In genomic region chr17:57603978-57604377, GRCh38 we compare ENCODE assay signal across 1 cellular context.
TF ChIP-seq lines count a peak whose summit lies in the region.

No MANE protein-coding gene starts in this region.

TF ChIP-seq in HepG2, 621 proteins besides CTCF, POLR2A, EP300 and RAD21 (continued from another document):
- TF ChIP-seq RFX3 (CRISPR knock-in tag; IDR thresholded peaks at IDR 0.05) (no peak), MED1 (CRISPR knock-in tag; IDR thresholded peaks at IDR 0.05) (no peak), BATF2 (CRISPR knock-in tag; IDR thresholded peaks at IDR 0.05) (no peak), IKZF1 (IDR thresholded peaks at IDR 0.05) (no peak), TP53 (CRISPR knock-in tag; conservative IDR thresholded peaks at IDR 0.05) (no peak)
- TF ChIP-seq, protein P1, sequence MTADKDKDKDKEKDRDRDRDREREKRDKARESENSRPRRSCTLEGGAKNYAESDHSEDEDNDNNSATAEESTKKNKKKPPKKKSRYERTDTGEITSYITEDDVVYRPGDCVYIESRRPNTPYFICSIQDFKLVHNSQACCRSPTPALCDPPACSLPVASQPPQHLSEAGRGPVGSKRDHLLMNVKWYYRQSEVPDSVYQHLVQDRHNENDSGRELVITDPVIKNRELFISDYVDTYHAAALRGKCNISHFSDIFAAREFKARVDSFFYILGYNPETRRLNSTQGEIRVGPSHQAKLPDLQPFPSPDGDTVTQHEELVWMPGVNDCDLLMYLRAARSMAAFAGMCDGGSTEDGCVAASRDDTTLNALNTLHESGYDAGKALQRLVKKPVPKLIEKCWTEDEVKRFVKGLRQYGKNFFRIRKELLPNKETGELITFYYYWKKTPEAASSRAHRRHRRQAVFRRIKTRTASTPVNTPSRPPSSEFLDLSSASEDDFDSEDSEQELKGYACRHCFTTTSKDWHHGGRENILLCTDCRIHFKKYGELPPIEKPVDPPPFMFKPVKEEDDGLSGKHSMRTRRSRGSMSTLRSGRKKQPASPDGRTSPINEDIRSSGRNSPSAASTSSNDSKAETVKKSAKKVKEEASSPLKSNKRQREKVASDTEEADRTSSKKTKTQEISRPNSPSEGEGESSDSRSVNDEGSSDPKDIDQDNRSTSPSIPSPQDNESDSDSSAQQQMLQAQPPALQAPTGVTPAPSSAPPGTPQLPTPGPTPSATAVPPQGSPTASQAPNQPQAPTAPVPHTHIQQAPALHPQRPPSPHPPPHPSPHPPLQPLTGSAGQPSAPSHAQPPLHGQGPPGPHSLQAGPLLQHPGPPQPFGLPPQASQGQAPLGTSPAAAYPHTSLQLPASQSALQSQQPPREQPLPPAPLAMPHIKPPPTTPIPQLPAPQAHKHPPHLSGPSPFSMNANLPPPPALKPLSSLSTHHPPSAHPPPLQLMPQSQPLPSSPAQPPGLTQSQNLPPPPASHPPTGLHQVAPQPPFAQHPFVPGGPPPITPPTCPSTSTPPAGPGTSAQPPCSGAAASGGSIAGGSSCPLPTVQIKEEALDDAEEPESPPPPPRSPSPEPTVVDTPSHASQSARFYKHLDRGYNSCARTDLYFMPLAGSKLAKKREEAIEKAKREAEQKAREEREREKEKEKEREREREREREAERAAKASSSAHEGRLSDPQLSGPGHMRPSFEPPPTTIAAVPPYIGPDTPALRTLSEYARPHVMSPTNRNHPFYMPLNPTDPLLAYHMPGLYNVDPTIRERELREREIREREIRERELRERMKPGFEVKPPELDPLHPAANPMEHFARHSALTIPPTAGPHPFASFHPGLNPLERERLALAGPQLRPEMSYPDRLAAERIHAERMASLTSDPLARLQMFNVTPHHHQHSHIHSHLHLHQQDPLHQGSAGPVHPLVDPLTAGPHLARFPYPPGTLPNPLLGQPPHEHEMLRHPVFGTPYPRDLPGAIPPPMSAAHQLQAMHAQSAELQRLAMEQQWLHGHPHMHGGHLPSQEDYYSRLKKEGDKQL (CRISPR knock-in tag; IDR thresholded peaks at IDR 0.05; ENCODE audit: low read depth): no peak
- TF ChIP-seq, protein P2, sequence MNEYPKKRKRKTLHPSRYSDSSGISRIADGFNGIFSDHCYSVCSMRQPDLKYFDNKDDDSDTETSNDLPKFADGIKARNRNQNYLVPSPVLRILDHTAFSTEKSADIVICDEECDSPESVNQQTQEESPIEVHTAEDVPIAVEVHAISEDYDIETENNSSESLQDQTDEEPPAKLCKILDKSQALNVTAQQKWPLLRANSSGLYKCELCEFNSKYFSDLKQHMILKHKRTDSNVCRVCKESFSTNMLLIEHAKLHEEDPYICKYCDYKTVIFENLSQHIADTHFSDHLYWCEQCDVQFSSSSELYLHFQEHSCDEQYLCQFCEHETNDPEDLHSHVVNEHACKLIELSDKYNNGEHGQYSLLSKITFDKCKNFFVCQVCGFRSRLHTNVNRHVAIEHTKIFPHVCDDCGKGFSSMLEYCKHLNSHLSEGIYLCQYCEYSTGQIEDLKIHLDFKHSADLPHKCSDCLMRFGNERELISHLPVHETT (CRISPR knock-in tag; conservative IDR thresholded peaks at IDR 0.05): no peak
